17 cellular contexts compared by ENCODE assay signal in genomic region chr5:169574147-169574646, GRCh38.
"Had no signal": no experiment of that assay in that cellular context is flagged by ENCODE, and none has a peak within 500 bp of the region (broad histone marks: within the 10 kb centered on the region; RNA-seq: fewer than 3 reads in every experiment).

No MANE protein-coding gene starts in this region.

- H3K9me3 Mint-ChIP-seq: naive thymus-derived CD8-positive, alpha-beta T cell; neural crest cell had no signal

- H3K9me3 ChIP-seq: heart right ventricle, psoas muscle, sigmoid colon, thyroid gland, upper lobe of left lung, uterus had no signal

- H3K4me3 ChIP-seq: coronary artery, dorsolateral prefrontal cortex, heart right ventricle, psoas muscle, sigmoid colon, skin epidermis, thyroid gland, upper lobe of left lung, uterus had no signal

- DNase-seq: central memory CD4-positive, alpha-beta T cell; dorsolateral prefrontal cortex; effector CD8-positive, alpha-beta T cell; heart right ventricle; mammary epithelial cell; naive thymus-derived CD8-positive, alpha-beta T cell; psoas muscle; retina; sigmoid colon; stimulated activated CD4-positive, alpha-beta T cell treated with anti-CD3 and anti-CD28 coated beads, Interleukin-12 subunit alpha, Interleukin-12 subunit beta, amount 100 ng/mL, for 4 hours; stimulated activated naive CD4-positive, alpha-beta T cell; thyroid gland; upper lobe of left lung; uterus had no signal

- H3K4me3 Mint-ChIP-seq: naive thymus-derived CD8-positive, alpha-beta T cell; neural crest cell had no signal

- H3K4me1 ChIP-seq: heart right ventricle, psoas muscle, upper lobe of left lung had no signal

- ATAC-seq: naive thymus-derived CD8-positive, alpha-beta T cell; psoas muscle had no signal

- H3K27me3 ChIP-seq: sigmoid colon, thyroid gland, upper lobe of left lung, uterus had no signal

- H3K36me3 Mint-ChIP-seq: naive thymus-derived CD8-positive, alpha-beta T cell had no signal

- H3K4me1 Mint-ChIP-seq: naive thymus-derived CD8-positive, alpha-beta T cell had no signal

- H3K27ac Mint-ChIP-seq: naive thymus-derived CD8-positive, alpha-beta T cell had no signal

- H3K36me3 ChIP-seq: heart right ventricle, sigmoid colon, thyroid gland, upper lobe of left lung, uterus had no signal

- H3K27ac ChIP-seq: coronary artery, dorsolateral prefrontal cortex, heart right ventricle, psoas muscle, skin epidermis, thyroid gland, upper lobe of left lung, uterus had no signal
